Comparison of ENCODE assay signal across 9 cellular contexts in the genomic region with DNA sequence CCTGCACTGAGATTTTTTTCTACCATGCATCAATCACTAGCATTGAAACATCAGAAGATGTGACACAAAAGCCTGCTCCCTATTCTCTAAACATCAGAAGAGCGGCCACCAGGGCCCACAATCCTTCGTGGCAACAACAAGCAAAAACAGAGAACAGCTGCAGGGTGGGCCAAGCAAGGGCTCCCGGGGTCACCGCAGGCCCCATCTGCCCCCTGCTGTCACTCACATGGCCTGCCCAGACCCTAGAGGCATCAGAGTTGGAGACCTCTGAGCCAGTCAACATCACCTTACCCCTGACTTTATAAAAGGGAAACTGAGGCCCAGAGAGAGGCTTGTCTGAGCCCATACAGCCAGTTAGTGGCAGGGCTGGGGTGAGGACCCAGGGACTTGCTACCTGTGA. TPM values are rescaled to one million over a fixed set of nuclear protein-coding genes. Genes with fewer than 3 reads are reported as not detected.
A peak's percentile ranks its signal among the peaks of the same experiment; 100 is the strongest.
DNase-seq lines count a peak whose midpoint lies in the region; ATAC-seq, FAIRE-seq and TF ChIP-seq lines count a peak whose summit lies in the region.
"Had no signal": no experiment of that assay in that cellular context is flagged by ENCODE, and none has a peak within 500 bp of the region (broad histone marks: within the 10 kb centered on the region; RNA-seq: fewer than 3 reads in every experiment).

No MANE protein-coding gene starts in this region.

- H3K27ac Mint-ChIP-seq in CD4-positive, alpha-beta T cell = peak overlapping the region; percentile 96
- peak overlapping the region; percentile 97 for H3K27ac Mint-ChIP-seq in activated naive CD8-positive, alpha-beta T cell treated with anti-CD3 and anti-CD28 coated beads, Interleukin-2, amount 50 U/mL, for 24 hours
- H3K27ac Mint-ChIP-seq in naive thymus-derived CD8-positive, alpha-beta T cell = peak overlapping the region; percentile 90 to 99 (median 99)

- no peak for TF ChIP-seq CTCF in CD4-positive, alpha-beta T cell (IDR thresholded peaks at IDR 0.05)

- peak; percentile 63 for FAIRE-seq in GM18507 (lab: Jason Lieb, UNC)

- POLR2A ChIA-PET in CD4-positive, alpha-beta T cell (lab: Charles Lee) = interaction anchor here (0.6 to 13.4 kb wide), 8 partner anchors 9 to 1574 kb away, joined by 3 to 457 read pairs (median 3); a partner anchor contains a TSS
- POLR2A ChIA-PET in naive thymus-derived CD8-positive, alpha-beta T cell (lab: Charles Lee) = interaction anchor here (30.9 to 41.4 kb wide), 2 partner anchors 0 to 18 kb away, joined by 1432 read pairs; a partner anchor contains a TSS

- CTCF ChIA-PET in CD4-positive, alpha-beta T cell (lab: Charles Lee) = interaction anchor here (4.4 to 6.8 kb wide), 3 partner anchors 12 to 36 kb away, joined by 29 to 43 read pairs (median 35); no protein-coding TSS in a partner anchor

- peak overlapping the region; percentile 97 for H3K27ac ChIP-seq in CD4-positive, alpha-beta T cell (ENCODE audit: low read depth, low read length)

- H3K27me3 Mint-ChIP-seq in CD4-positive, alpha-beta T cell = no peaks in the 10 kb centered on the region
- no peaks in the 10 kb centered on the region for H3K27me3 Mint-ChIP-seq in activated naive CD8-positive, alpha-beta T cell treated with anti-CD3 and anti-CD28 coated beads, Interleukin-2, amount 50 U/mL, for 24 hours
- no peaks in the 10 kb centered on the region for H3K27me3 Mint-ChIP-seq in naive thymus-derived CD8-positive, alpha-beta T cell

- no peak overlapping the region for H3K4me3 ChIP-seq in MG63

- DNase-seq in CD4-positive, alpha-beta T cell = no peak
- DNase-seq in GM18507 (ENCODE audit: extremely low spot score, insufficient read length, low read depth) (no peak), MG63 (no peak)
- DNase-seq in activated naive CD8-positive, alpha-beta T cell treated with anti-CD3 and anti-CD28 coated beads, Interleukin-2, amount 50 U/mL, for 24 hours = no peak
- DNase-seq in naive thymus-derived CD8-positive, alpha-beta T cell = no peak
- DNase-seq in NK-92 treated with Interleukin-12 subunit alpha and Interleukin-12 subunit beta, amount 100 ng/mL, for 24 hours (lab: John Stamatoyannopoulos, UW) = no peak
- DNase-seq: NCI-H2081 treated with DMSO at 0.1 percent for 48 hours had no signal

- peaks cover 52% of the 10 kb centered on the region for H3K36me3 Mint-ChIP-seq in CD4-positive, alpha-beta T cell (ENCODE audit: low read depth)
- peaks cover 33% of the 10 kb centered on the region for H3K36me3 Mint-ChIP-seq in activated naive CD8-positive, alpha-beta T cell treated with anti-CD3 and anti-CD28 coated beads, Interleukin-2, amount 50 U/mL, for 24 hours (ENCODE audit: low read depth)
- peaks cover 0 to 16% (median 5%) of the 10 kb centered on the region in 3 donors for H3K36me3 Mint-ChIP-seq in naive thymus-derived CD8-positive, alpha-beta T cell

- ATAC-seq in CD4-positive, alpha-beta T cell (ENCODE audit: poor library complexity) = no peak
- no peak for ATAC-seq in activated naive CD8-positive, alpha-beta T cell treated with anti-CD3 and anti-CD28 coated beads, Interleukin-2, amount 50 U/mL, for 24 hours
- ATAC-seq in naive thymus-derived CD8-positive, alpha-beta T cell = no peak
- ATAC-seq in HG03097 (IDR thresholded peaks at IDR 0.05; ENCODE audit: low FRiP score, unreplicated experiment) (no peak), GM19351 (IDR thresholded peaks at IDR 0.05; ENCODE audit: unreplicated experiment) (no peak)

- no peaks in the 10 kb centered on the region for H3K36me3 ChIP-seq in MG63

- no peaks in the 10 kb centered on the region for H3K9me3 ChIP-seq in CD4-positive, alpha-beta T cell (ENCODE audit: control insufficient read depth, low read length)
- H3K9me3 ChIP-seq in MG63 = no peaks in the 10 kb centered on the region

- no peaks in the 10 kb centered on the region for H3K27me3 ChIP-seq in CD4-positive, alpha-beta T cell (ENCODE audit: control insufficient read depth, insufficient read depth, low read length)
- no peaks in the 10 kb centered on the region for H3K27me3 ChIP-seq in MG63

- peaks cover 98% of the 10 kb centered on the region for H3K4me1 Mint-ChIP-seq in CD4-positive, alpha-beta T cell (ENCODE audit: low read depth)
- peaks cover 93% of the 10 kb centered on the region for H3K4me1 Mint-ChIP-seq in activated naive CD8-positive, alpha-beta T cell treated with anti-CD3 and anti-CD28 coated beads, Interleukin-2, amount 50 U/mL, for 24 hours
- peaks cover 47 to 94% (median 83%) of the 10 kb centered on the region in 4 donors for H3K4me1 Mint-ChIP-seq in naive thymus-derived CD8-positive, alpha-beta T cell

- no peaks in the 10 kb centered on the region for H3K9me3 Mint-ChIP-seq in CD4-positive, alpha-beta T cell
- no peaks in the 10 kb centered on the region for H3K9me3 Mint-ChIP-seq in activated naive CD8-positive, alpha-beta T cell treated with anti-CD3 and anti-CD28 coated beads, Interleukin-2, amount 50 U/mL, for 24 hours
- no peaks in the 10 kb centered on the region for H3K9me3 Mint-ChIP-seq in naive thymus-derived CD8-positive, alpha-beta T cell

- intact Hi-C loops in CD4-positive, alpha-beta T cell (cut with DNase I, micrococcal nuclease) = loop anchor here (1.0 to 2.0 kb wide), 4 partner anchors 11 to 37 kb away; no protein-coding TSS in a partner anchor

- H3K4me3 Mint-ChIP-seq in CD4-positive, alpha-beta T cell = peak overlapping the region; percentile 96
- H3K4me3 Mint-ChIP-seq in activated naive CD8-positive, alpha-beta T cell treated with anti-CD3 and anti-CD28 coated beads, Interleukin-2, amount 50 U/mL, for 24 hours = peak overlapping the region; percentile 98
- peak overlapping the region; percentile 92 to 100 (median 98) for H3K4me3 Mint-ChIP-seq in naive thymus-derived CD8-positive, alpha-beta T cell

RNA-seq across cellular contexts. Expression of a gene that starts 1.8 kb away (rescaled TPM):
- 100 to 1,000 TPM; 625 to 642 TPM for total RNA-seq in CD4-positive, alpha-beta T cell
- 100 to 1,000 TPM; 565 to 585 TPM for total RNA-seq in naive thymus-derived CD8-positive, alpha-beta T cell
- polyA plus RNA-seq in naive thymus-derived CD8-positive, alpha-beta T cell = 100 to 1,000 TPM; 534 to 602 (median 561) TPM
- 0.30 TPM in 1 of 2 replicates, not detected in the other for total RNA-seq in MG63 (2014; rRNA removed; shearing (Covaris generic); ENCODE audit: low replicate concordance)

RNA-seq across cellular contexts. Expression of a gene that starts 32.4 kb away (rescaled TPM):
- 1 to 10 TPM; 2.5 to 2.7 TPM for total RNA-seq in CD4-positive, alpha-beta T cell
- under 1 TPM; 0.47 to 0.96 TPM for total RNA-seq in naive thymus-derived CD8-positive, alpha-beta T cell
- polyA plus RNA-seq in naive thymus-derived CD8-positive, alpha-beta T cell = under 1 TPM in 1 of 3 donors, not detected in 2; 0.07 TPM
- not detected in 2 replicates for total RNA-seq in MG63 (2014; rRNA removed; shearing (Covaris generic); ENCODE audit: low replicate concordance)

Comparison
In these comparisons a context has a peak if more than half of its experiments do, and no peak if none do; other contexts are left out.
1. RNA of a gene that starts 1.8 kb away (total RNA-seq): 625 to 642 TPM in CD4-positive, alpha-beta T cell and 565 to 585 TPM in naive thymus-derived CD8-positive, alpha-beta T cell; 0.30 TPM in MG63; every median in the first group is over 100 times any median in the second.
2. Peak in every context shown above with its lines, with median percentiles within 50 percentile points of each other: H3K27ac Mint-ChIP-seq and H3K4me3 Mint-ChIP-seq.